Comparison of ENCODE assay signal across 18 cellular contexts in the genomic region with DNA sequence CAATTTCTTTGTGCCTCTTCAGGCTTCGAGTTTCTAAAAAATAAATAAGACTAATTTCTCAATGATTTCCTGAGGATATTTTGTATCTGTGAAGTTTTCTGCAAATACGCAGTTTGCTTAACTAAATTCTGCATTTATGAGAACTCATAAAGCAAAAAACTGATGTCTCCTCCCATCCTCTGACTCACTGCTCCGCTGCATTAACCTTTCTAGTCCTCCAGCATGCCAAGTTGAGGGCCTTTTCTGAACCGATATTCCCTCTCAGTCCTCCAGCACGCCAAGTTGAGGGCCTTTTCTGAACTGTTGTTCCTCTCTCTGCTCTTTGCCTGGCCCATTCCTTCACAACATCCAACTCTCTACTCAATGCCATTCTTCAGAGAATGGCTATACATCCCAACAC. TPM values are rescaled to one million over a fixed set of nuclear protein-coding genes. Genes with fewer than 3 reads are reported as not detected.
DNase-seq lines count a peak whose midpoint lies in the region; ATAC-seq and TF ChIP-seq lines count a peak whose summit lies in the region.
"Had no signal": no experiment of that assay in that cellular context is flagged by ENCODE, and none has a peak within 500 bp of the region (broad histone marks: within the 10 kb centered on the region; RNA-seq: fewer than 3 reads in every experiment).

No MANE protein-coding gene starts in this region.

- H3K9me3 Mint-ChIP-seq in neural crest cell, result no peaks in the 10 kb centered on the region
- H3K9me3 Mint-ChIP-seq: activated naive CD4-positive, alpha-beta T cell treated with anti-CD3 and anti-CD28 coated beads, Interleukin-2, amount 10 ng/mL, durations not matched to agents 7 days and 5 days; CD8-positive, alpha-beta T cell; effector memory CD8-positive, alpha-beta T cell; stimulated activated naive CD8-positive, alpha-beta T cell treated with anti-CD3 and anti-CD28 coated beads, Interleukin-15, Interleukin-2, amounts not matched to agents 100 ng/mL and 50 ng/mL, for 24 hours; T-cell had no signal

- TF ChIP-seq CTCF in coronary artery (IDR thresholded peaks at IDR 0.05) (no peak), neural crest cell (conservative IDR thresholded peaks at IDR 0.05) (no peak)

- no peak overlapping the region for H3K27ac Mint-ChIP-seq in neural crest cell (ENCODE audit: unreplicated experiment)
- H3K27ac Mint-ChIP-seq: activated CD8-positive, alpha-beta memory T cell treated with anti-CD3 and anti-CD28 coated beads, Interleukin-2, amount 10 ng/mL, durations not matched to agents 7 days and 5 days; activated naive CD4-positive, alpha-beta T cell treated with anti-CD3 and anti-CD28 coated beads, Interleukin-2, amount 10 ng/mL, durations not matched to agents 7 days and 5 days; stimulated activated naive CD8-positive, alpha-beta T cell treated with anti-CD3 and anti-CD28 coated beads, Interleukin-15, Interleukin-2, amounts not matched to agents 100 ng/mL and 50 ng/mL, for 24 hours; T-cell had no signal

- peak overlapping the region; percentile 23 for H3K4me3 ChIP-seq in coronary artery

- H3K36me3 Mint-ChIP-seq in neural crest cell (ENCODE audit: low read depth), result no peaks in the 10 kb centered on the region

- ATAC-seq in GM18873 (IDR thresholded peaks at IDR 0.05; ENCODE audit: low FRiP score, unreplicated experiment), result no peak
- ATAC-seq in left ventricle myocardium superior, result no peak
- ATAC-seq: activated CD8-positive, alpha-beta memory T cell treated with anti-CD3 and anti-CD28 coated beads, Interleukin-2, amount 10 ng/mL, durations not matched to agents 7 days and 5 days; CD8-positive, alpha-beta T cell; effector memory CD8-positive, alpha-beta T cell; T-cell had no signal

- DNase-seq in DMS53 (lab: John Stamatoyannopoulos, UW) (peak; percentile 84), LHCN-M2 (ENCODE audit: low read depth) (peak; percentile 39), coronary artery (ENCODE audit: low spot score) (no peak), neural crest cell (ENCODE audit: low read depth, low spot score) (no peak), erythroblast (lab: John Stamatoyannopoulos, UW) (no peak), left ventricle myocardium superior (no peak)
- DNase-seq in stimulated activated CD4-positive, alpha-beta T cell treated with anti-CD3 and anti-CD28 coated beads, Interleukin-4, amount 100 ng/mL, for 1 hour, result no peak
- DNase-seq: activated CD4-positive, CD25-positive, alpha-beta regulatory T cell; activated CD8-positive, alpha-beta memory T cell treated with anti-CD3 and anti-CD28 coated beads, Interleukin-2, amount 10 ng/mL, durations not matched to agents 7 days and 5 days; activated naive CD4-positive, alpha-beta T cell treated with anti-CD3 and anti-CD28 coated beads, Interleukin-2, amount 10 ng/mL, durations not matched to agents 7 days and 5 days; CD8-positive, alpha-beta T cell; effector memory CD8-positive, alpha-beta T cell; GDM1; NCI-H187; NCI-H510A; T-cell had no signal

- no peak for TF ChIP-seq POLR2A in erythroblast (IDR thresholded peaks at IDR 0.05; ENCODE audit: low read length)

- H3K4me1 Mint-ChIP-seq in neural crest cell, result peaks cover 38% of the 10 kb centered on the region

- no peaks in the 10 kb centered on the region for H3K27me3 Mint-ChIP-seq in neural crest cell (ENCODE audit: low read depth)
- H3K27me3 Mint-ChIP-seq: activated CD8-positive, alpha-beta memory T cell treated with anti-CD3 and anti-CD28 coated beads, Interleukin-2, amount 10 ng/mL, durations not matched to agents 7 days and 5 days; activated naive CD4-positive, alpha-beta T cell treated with anti-CD3 and anti-CD28 coated beads, Interleukin-2, amount 10 ng/mL, durations not matched to agents 7 days and 5 days; effector memory CD8-positive, alpha-beta T cell; stimulated activated naive CD8-positive, alpha-beta T cell treated with anti-CD3 and anti-CD28 coated beads, Interleukin-15, Interleukin-2, amounts not matched to agents 100 ng/mL and 50 ng/mL, for 24 hours; T-cell had no signal

- intact Hi-C loops in left ventricle myocardium superior (cut with micrococcal nuclease), result no loop called here

- no peak overlapping the region for H3K27ac ChIP-seq in coronary artery

- peak overlapping the region; percentile 0 for H3K4me3 Mint-ChIP-seq in neural crest cell
- H3K4me3 Mint-ChIP-seq: activated CD8-positive, alpha-beta memory T cell treated with anti-CD3 and anti-CD28 coated beads, Interleukin-2, amount 10 ng/mL, durations not matched to agents 7 days and 5 days; activated naive CD4-positive, alpha-beta T cell treated with anti-CD3 and anti-CD28 coated beads, Interleukin-2, amount 10 ng/mL, durations not matched to agents 7 days and 5 days; CD8-positive, alpha-beta T cell; effector memory CD8-positive, alpha-beta T cell; stimulated activated naive CD8-positive, alpha-beta T cell treated with anti-CD3 and anti-CD28 coated beads, Interleukin-15, Interleukin-2, amounts not matched to agents 100 ng/mL and 50 ng/mL, for 24 hours had no signal

RNA-seq across cellular contexts. Expression of gene IPO8, which starts 3.2 kb away (rescaled TPM):
- 24.4 and 35.6 TPM in 2 replicates for total RNA-seq in LHCN-M2 (2014; rRNA removed)
- 14.4 TPM for polyA plus RNA-seq in LHCN-M2 (2012)
- total RNA-seq in neural crest cell, result 43.5 and 51.5 TPM in 2 replicates
- total RNA-seq in left ventricle myocardium superior, result 27.3 TPM

Comparison
In these comparisons a context has a peak if more than half of its experiments do, and no peak if none do; other contexts are left out.
1. DNase-seq: peak in DMS53 (single experiment) and LHCN-M2 (single experiment); none in coronary artery (single experiment), neural crest cell (single experiment), stimulated activated CD4-positive, alpha-beta T cell treated with anti-CD3 and anti-CD28 coated beads, Interleukin-4, amount 100 ng/mL, for 1 hour (single experiment), erythroblast (0 of 2) and left ventricle myocardium superior (single experiment).